19 cellular contexts compared by ENCODE assay signal in the genomic region with DNA sequence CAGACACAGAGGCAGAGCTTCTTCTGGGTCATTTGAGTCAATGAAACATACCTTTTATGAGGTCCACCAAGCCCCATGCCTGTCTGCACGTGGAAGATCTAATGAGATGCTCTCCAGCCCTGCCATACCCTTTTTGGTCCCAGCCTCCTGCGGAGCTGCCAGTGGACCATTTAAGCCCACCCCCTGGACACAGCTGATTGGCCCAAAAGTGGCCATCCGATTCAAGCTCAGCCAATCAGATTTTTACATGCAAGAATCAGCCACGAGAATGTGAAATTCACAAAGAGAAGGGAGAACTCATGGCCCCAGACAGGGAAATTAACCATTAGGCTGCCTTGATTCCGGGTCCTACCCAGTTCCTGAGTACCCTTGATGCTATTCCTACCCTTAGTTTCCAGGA.
"Had no signal": no experiment of that assay in that cellular context is flagged by ENCODE, and none has a peak within 500 bp of the region (broad histone marks: within the 10 kb centered on the region; RNA-seq: fewer than 3 reads in every experiment).

No MANE protein-coding gene starts in this region.

- H3K4me1 ChIP-seq: prostate gland, tibial nerve had no signal

- H3K27me3 ChIP-seq: hepatocyte, tibial nerve had no signal

- H2AFZ ChIP-seq: hepatocyte had no signal

- H3K27ac ChIP-seq: dorsolateral prefrontal cortex, epithelial cell of prostate, hepatocyte, prostate gland, tibial nerve had no signal

- ATAC-seq: activated CD4-positive, CD25-positive, alpha-beta regulatory T cell treated with anti-CD3 and anti-CD28 coated beads, Interleukin-2, amount 50 U/mL, for 24 hours; activated CD8-positive, alpha-beta T cell treated with anti-CD3 and anti-CD28 coated beads, Interleukin-2, amount 10 ng/mL, durations not matched to agents 7 days and 5 days; activated naive CD8-positive, alpha-beta T cell treated with anti-CD3 and anti-CD28 coated beads, Interleukin-2, amount 50 U/mL, for 24 hours; left lobe of liver; right cardiac atrium had no signal

- DNase-seq: activated CD4-positive, alpha-beta T cell treated with anti-CD3 and anti-CD28 coated beads, Interleukin-2, amount 10 ng/mL, durations not matched to agents 7 days and 5 days; activated CD8-positive, alpha-beta T cell treated with anti-CD3 and anti-CD28 coated beads, Interleukin-2, amount 10 ng/mL, durations not matched to agents 7 days and 5 days; activated naive CD4-positive, alpha-beta T cell treated with anti-CD3 and anti-CD28 coated beads for 36 hours; activated naive CD8-positive, alpha-beta T cell treated with anti-CD3 and anti-CD28 coated beads, Interleukin-2, amount 50 U/mL, for 24 hours; activated T-cell treated with anti-CD3 and anti-CD28 coated beads, Interleukin-2, amount 50 U/mL, for 24 hours; anterior cingulate cortex; central memory CD4-positive, alpha-beta T cell; dorsolateral prefrontal cortex; foreskin fibroblast; right cardiac atrium; stimulated activated CD4-positive, alpha-beta T cell treated with anti-CD3 and anti-CD28 coated beads, Interleukin-2, amount 100 ng/mL, for 24 hours; stimulated activated naive CD4-positive, alpha-beta T cell treated with Interleukin-2 at 50 U/mL for 16 hours; T1000 had no signal

- H3K36me3 ChIP-seq: prostate gland, tibial nerve had no signal

- H3K4me3 ChIP-seq: dorsolateral prefrontal cortex, hepatocyte, prostate gland, tibial nerve had no signal

- H3K9me3 ChIP-seq: prostate gland had no signal

- H3K4me2 ChIP-seq: hepatocyte had no signal
